8 cellular contexts compared by ENCODE assay signal in the genomic region with DNA sequence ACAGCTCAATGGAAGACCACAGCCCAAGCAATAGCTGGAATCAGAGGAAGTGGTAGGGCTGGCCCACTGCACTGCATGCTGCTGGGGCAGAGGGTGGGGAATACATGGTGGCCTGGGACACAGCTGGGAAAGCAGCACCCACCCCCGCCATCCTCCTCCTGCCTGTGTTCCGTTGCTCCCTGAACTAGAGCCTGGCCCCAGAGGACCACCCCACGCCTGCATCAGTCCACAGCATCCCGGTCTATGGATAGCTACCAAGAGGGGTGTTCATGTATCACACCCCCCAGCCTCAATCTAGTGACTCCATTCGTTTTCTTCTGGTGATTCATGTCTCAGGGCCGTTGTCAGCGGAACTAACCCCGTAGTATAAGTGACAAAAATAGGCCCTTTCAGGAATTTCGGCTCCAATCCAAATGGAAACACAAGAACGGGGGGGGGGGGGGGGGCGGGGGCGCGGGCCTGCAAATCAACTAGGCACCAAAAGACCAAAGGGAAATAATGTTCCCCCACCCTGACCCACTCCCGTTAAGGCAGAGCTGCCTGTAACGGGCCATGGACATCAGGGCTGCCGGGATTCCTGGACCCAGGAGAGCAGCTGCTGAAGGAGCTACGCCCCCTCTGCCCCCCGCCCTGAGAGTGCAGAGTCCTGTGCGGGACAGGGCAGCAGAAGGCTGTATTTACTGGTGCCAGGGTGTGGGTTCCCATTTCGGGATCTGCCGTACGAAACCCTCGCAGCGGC. TPM values are rescaled to one million over a fixed set of nuclear protein-coding genes. Genes with fewer than 3 reads are reported as not detected.
A peak's percentile ranks its signal among the peaks of the same experiment; 100 is the strongest.
DNase-seq lines count a peak whose midpoint lies in the region; ATAC-seq and TF ChIP-seq lines count a peak whose summit lies in the region.

No MANE protein-coding gene starts in this region.

- H3K27ac Mint-ChIP-seq in CD14-positive monocyte (peak overlapping the region in 3 of 7 donors; percentile 36 to 60 (median 41)), T-cell (no peak overlapping the region)
- no peak overlapping the region for H3K27ac Mint-ChIP-seq in activated naive CD4-positive, alpha-beta T cell treated with anti-CD3 and anti-CD28 coated beads, Interleukin-2, amount 10 ng/mL, durations not matched to agents 7 days and 5 days

- no peak for TF ChIP-seq CTCF in astrocyte of the spinal cord (IDR thresholded peaks at IDR 0.05; ENCODE audit: low read depth, low read length)
- no peak for TF ChIP-seq CTCF in CD14-positive monocyte (IDR thresholded peaks at IDR 0.05)

- H3K27me3 ChIP-seq in right cardiac atrium (ENCODE audit: control insufficient read depth, insufficient read depth) = no peaks in the 10 kb centered on the region
- no peaks in the 10 kb centered on the region for H3K27me3 ChIP-seq in skeletal muscle satellite cell (ENCODE audit: control insufficient read depth, insufficient read depth, low read length)

- H3K9me3 ChIP-seq in right cardiac atrium (ENCODE audit: control insufficient read depth, low read length) (no peaks in the 10 kb centered on the region), skeletal muscle satellite cell (replicated peaks; ENCODE audit: low read length) (no peaks in the 10 kb centered on the region)

- in situ Hi-C loops in astrocyte of the spinal cord (cut with HindIII; ENCODE audit: low sequenced_read_pairs) = no loop called here

- peaks cover 65% of the 10 kb centered on the region for H3K36me3 ChIP-seq in skeletal muscle satellite cell (ENCODE audit: insufficient read depth, low read length)

- H3K4me3 Mint-ChIP-seq in CD14-positive monocyte (no peak overlapping the region), T-cell (no peak overlapping the region)
- no peak overlapping the region for H3K4me3 Mint-ChIP-seq in activated naive CD4-positive, alpha-beta T cell treated with anti-CD3 and anti-CD28 coated beads, Interleukin-2, amount 10 ng/mL, durations not matched to agents 7 days and 5 days

- H3K27me3 Mint-ChIP-seq in CD14-positive monocyte (ENCODE audit: low read depth in 3 of 3) = no peaks in the 10 kb centered on the region
- no peaks in the 10 kb centered on the region for H3K27me3 Mint-ChIP-seq in T-cell
- no peaks in the 10 kb centered on the region for H3K27me3 Mint-ChIP-seq in activated naive CD4-positive, alpha-beta T cell treated with anti-CD3 and anti-CD28 coated beads, Interleukin-2, amount 10 ng/mL, durations not matched to agents 7 days and 5 days

- H3K36me3 Mint-ChIP-seq in CD14-positive monocyte = peaks cover 73 to 96% of the 10 kb centered on the region in 2 donors
- H3K36me3 Mint-ChIP-seq in T-cell = peaks cover 53% of the 10 kb centered on the region
- H3K36me3 Mint-ChIP-seq in activated naive CD4-positive, alpha-beta T cell treated with anti-CD3 and anti-CD28 coated beads, Interleukin-2, amount 10 ng/mL, durations not matched to agents 7 days and 5 days = peaks cover 39% of the 10 kb centered on the region

- DNase-seq in EL (peak; percentile 83), astrocyte of the spinal cord (ENCODE audit: low read depth, low spot score) (peak; percentile 80), right cardiac atrium (peak; percentile 65 to 77 (median 73)), CD14-positive monocyte (ENCODE audit: low spot score) (no peak), T-cell (no peak)
- no peak for DNase-seq in activated naive CD4-positive, alpha-beta T cell treated with anti-CD3 and anti-CD28 coated beads, Interleukin-2, amount 10 ng/mL, durations not matched to agents 7 days and 5 days

- H3K4me3 ChIP-seq in astrocyte of the spinal cord (ENCODE audit: low read depth, low read length) (no peak overlapping the region), right cardiac atrium (ENCODE audit: low read length) (no peak overlapping the region), skeletal muscle satellite cell (ENCODE audit: low read length) (peak overlapping the region; percentile 50)

- CTCF ChIA-PET in T-cell (lab: Charles Lee) = interaction anchor here in 1 of 2 donors (0.6 kb wide), 1 partner anchor 976 kb away, joined by 3 read pairs; no protein-coding TSS in a partner anchor
- CTCF ChIA-PET in activated naive CD4-positive, alpha-beta T cell treated with anti-CD3 and anti-CD28 coated beads, Interleukin-2, amount 10 ng/mL, durations not matched to agents 7 days and 5 days (lab: Charles Lee) = no interaction called here

- intact Hi-C loops in right cardiac atrium (cut with DNase I) = loop anchor here in 1 of 4 donors (5.0 kb wide), 1 partner anchor 74 kb away; no protein-coding TSS in a partner anchor
- intact Hi-C loops in CD14-positive monocyte (cut with micrococcal nuclease) = loop anchor here in 1 of 2 donors (5.0 kb wide), 1 partner anchor 74 kb away; no protein-coding TSS in a partner anchor

- WGBS in right cardiac atrium = 22% methylated on average over 24 of the region's 24 CpGs

- H3K9me3 Mint-ChIP-seq in CD14-positive monocyte = peaks cover 0 to 2% (median 0%) of the 10 kb centered on the region in 7 donors
- H3K9me3 Mint-ChIP-seq in T-cell = no peaks in the 10 kb centered on the region
- H3K9me3 Mint-ChIP-seq in activated naive CD4-positive, alpha-beta T cell treated with anti-CD3 and anti-CD28 coated beads, Interleukin-2, amount 10 ng/mL, durations not matched to agents 7 days and 5 days = no peaks in the 10 kb centered on the region

- peak overlapping the region; percentile 93 for H3K9ac ChIP-seq in skeletal muscle satellite cell (ENCODE audit: low read depth, low read length)

- H3K4me1 Mint-ChIP-seq in CD14-positive monocyte = no peaks in the 10 kb centered on the region
- H3K4me1 Mint-ChIP-seq in T-cell = peaks cover 0 to 8% (median 0%) of the 10 kb centered on the region in 3 donors
- no peaks in the 10 kb centered on the region for H3K4me1 Mint-ChIP-seq in activated naive CD4-positive, alpha-beta T cell treated with anti-CD3 and anti-CD28 coated beads, Interleukin-2, amount 10 ng/mL, durations not matched to agents 7 days and 5 days

- H3K27ac ChIP-seq in right cardiac atrium (ENCODE audit: low read length) = peak overlapping the region; percentile 97

- POLR2A ChIA-PET in T-cell (lab: Charles Lee) = no interaction called here

- H3K4me2 ChIP-seq in skeletal muscle satellite cell (ENCODE audit: low read length) = peak overlapping the region; percentile 80

- ATAC-seq in right cardiac atrium = peak; percentile 4 to 31
- ATAC-seq in HG03565 (IDR thresholded peaks at IDR 0.05; ENCODE audit: unreplicated experiment) = no peak
- ATAC-seq in T-cell (replicated peaks in 1 of 4) = no peak

- H3K4me1 ChIP-seq in right cardiac atrium (ENCODE audit: control insufficient read depth, insufficient read depth, low read length) (peaks cover 40% of the 10 kb centered on the region), skeletal muscle satellite cell (ENCODE audit: control insufficient read depth, insufficient read depth, low read length) (peaks cover 70% of the 10 kb centered on the region)

RNA-seq across cellular contexts. Expression of a gene that starts 18.9 kb away (rescaled TPM):
- under 1 TPM in 2 of 4 donors, not detected in 2; 0.11 to 0.17 TPM for total RNA-seq in right cardiac atrium
- 0.09 TPM for polyA plus RNA-seq in right cardiac atrium
- under 0.01 TPM in 1 of 2 replicates, not detected in the other for total RNA-seq in skeletal muscle satellite cell (2012; rRNA removed)
- polyA plus RNA-seq in CD14-positive monocyte = 1 to 10 TPM in 1 of 2 donors, under 1 TPM in 1; 0.23 to 1.5 TPM
- total RNA-seq in T-cell = under 1 TPM in 1 of 5 donors, not detected in 4; 0.23 TPM

RNA-seq across cellular contexts. Expression of a gene that starts 50.4 kb away (rescaled TPM):
- total RNA-seq in right cardiac atrium = 10 to 100 TPM; 11.3 to 22.1 (median 17.2) TPM
- 10.9 TPM for polyA plus RNA-seq in right cardiac atrium
- 40.3 and 65.3 TPM in 2 replicates for total RNA-seq in skeletal muscle satellite cell (2012; rRNA removed)
- under 1 TPM in 1 of 2 donors, not detected in 1; 0.05 TPM for polyA plus RNA-seq in CD14-positive monocyte
- under 1 TPM in 4 of 5 donors, not detected in 1; 0.16 to 0.85 (median 0.48) TPM for total RNA-seq in T-cell

Comparison
In these comparisons a context has a peak if more than half of its experiments do, and no peak if none do; other contexts are left out.
1. DNase-seq: peak in EL (single experiment), astrocyte of the spinal cord (single experiment) and right cardiac atrium (3 of 3); none in CD14-positive monocyte (single experiment), T-cell (0 of 34) and activated naive CD4-positive, alpha-beta T cell treated with anti-CD3 and anti-CD28 coated beads, Interleukin-2, amount 10 ng/mL, durations not matched to agents 7 days and 5 days (single experiment).
2. ATAC-seq: peak in right cardiac atrium (2 of 2); none in HG03565 (single experiment) and T-cell (0 of 4).
3. RNA of a gene that starts 50.4 kb away (total RNA-seq): 11.3 to 22.1 TPM in right cardiac atrium; 0.16 to 0.85 TPM in T-cell; every median in the first group is over 4 times any median in the second.